Comparison of ENCODE assay signal across 14 cellular contexts in genomic region chrX:43940811-43941210, GRCh38. TPM values are rescaled to one million over a fixed set of nuclear protein-coding genes. Genes with fewer than 3 reads are reported as not detected.
A peak's percentile ranks its signal among the peaks of the same experiment; 100 is the strongest.
DNase-seq lines count a peak whose midpoint lies in the region; ATAC-seq and TF ChIP-seq lines count a peak whose summit lies in the region.
"Had no signal": no experiment of that assay in that cellular context is flagged by ENCODE, and none has a peak within 500 bp of the region (broad histone marks: within the 10 kb centered on the region; RNA-seq: fewer than 3 reads in every experiment).

No MANE protein-coding gene starts in this region.

- H3K27me3 ChIP-seq in BE2C = no peaks in the 10 kb centered on the region
- H3K27me3 ChIP-seq: gastroesophageal sphincter had no signal

- no peak overlapping the region for H3K27ac Mint-ChIP-seq in type B pancreatic cell
- H3K27ac Mint-ChIP-seq: T-helper 1 cell treated with Interleukin-12 subunit alpha and Interleukin-12 subunit beta and Interleukin-4 antibody, amounts not matched to agents 30 μg/mL and 1 μg/mL, for 36 hours had no signal

- H3K4me3 ChIP-seq in BE2C (ENCODE audit: low read depth, low read length) (no peak overlapping the region), mucosa of descending colon (no peak overlapping the region)
- H3K4me3 ChIP-seq: gastroesophageal sphincter had no signal

- no peak for TF ChIP-seq CTCF in BE2C (IDR thresholded peaks at IDR 0.05; ENCODE audit: low read depth, low read length)
- no peak for TF ChIP-seq CTCF in mucosa of descending colon (IDR thresholded peaks at IDR 0.05)
- no peak for TF ChIP-seq CTCF in type B pancreatic cell (conservative IDR thresholded peaks at IDR 0.05)

- H3K36me3 ChIP-seq in BE2C = no peaks in the 10 kb centered on the region
- no peaks in the 10 kb centered on the region for H3K36me3 ChIP-seq in mucosa of descending colon (ENCODE audit: low read depth)
- H3K36me3 ChIP-seq: gastroesophageal sphincter had no signal

- H3K36me3 Mint-ChIP-seq in type B pancreatic cell = no peaks in the 10 kb centered on the region

- H3K9me3 ChIP-seq in BE2C (no peaks in the 10 kb centered on the region), mucosa of descending colon (no peaks in the 10 kb centered on the region)
- H3K9me3 ChIP-seq: gastroesophageal sphincter had no signal

- H3K4me1 ChIP-seq in BE2C (0 out of 2 replicates have a peak, but pooled peaks cover 2% of the 10 kb centered on the region), mucosa of descending colon (ENCODE audit: low read depth) (no peaks in the 10 kb centered on the region)
- H3K4me1 ChIP-seq: gastroesophageal sphincter had no signal

- peak; percentile 50 for DNase-seq in BE2C
- DNase-seq in M059J (ENCODE audit: low read depth) = peak; percentile 72
- peak; percentile 67 for DNase-seq in astrocyte of the hippocampus (ENCODE audit: low read depth, low spot score)
- DNase-seq in iPS-NIHi7 (ENCODE audit: extremely low spot score) = peak; percentile 28
- DNase-seq in superior temporal gyrus (ENCODE audit: extremely low spot score) = no peak
- DNase-seq in mucosa of descending colon = no peak
- DNase-seq in type B pancreatic cell (ENCODE audit: extremely low spot score, unreplicated experiment) = no peak
- DNase-seq: activated CD4-positive, alpha-beta T cell treated with anti-CD3 and anti-CD28 coated beads, Interleukin-2, amount 50 U/mL, for 4 hours; activated gamma-delta T cell had no signal

- no peaks in the 10 kb centered on the region for H3K4me1 Mint-ChIP-seq in type B pancreatic cell (ENCODE audit: unreplicated experiment)

- H3K9me3 Mint-ChIP-seq in type B pancreatic cell = peaks cover 4% of the 10 kb centered on the region
- H3K9me3 Mint-ChIP-seq: T-helper 1 cell treated with Interleukin-12 subunit alpha and Interleukin-12 subunit beta and Interleukin-4 antibody, amounts not matched to agents 30 μg/mL and 1 μg/mL, for 36 hours had no signal

- intact Hi-C loops in mucosa of descending colon (cut with DNase I, micrococcal nuclease) = no loop called here

- ATAC-seq in HG03432 (IDR thresholded peaks at IDR 0.05; ENCODE audit: unreplicated experiment) (no peak), mucosa of descending colon (no peak)
- ATAC-seq: gastroesophageal sphincter, left lobe of liver had no signal

- H3K27me3 Mint-ChIP-seq in type B pancreatic cell = peaks cover 3% of the 10 kb centered on the region

- no peak overlapping the region for H3K4me3 Mint-ChIP-seq in type B pancreatic cell
- H3K4me3 Mint-ChIP-seq: T-helper 1 cell treated with Interleukin-12 subunit alpha and Interleukin-12 subunit beta and Interleukin-4 antibody, amounts not matched to agents 30 μg/mL and 1 μg/mL, for 36 hours had no signal

RNA-seq across cellular contexts. Expression of gene NDP, which starts 32.4 kb away (rescaled TPM):
- 1.3 TPM for polyA plus RNA-seq in BE2C (2012; ENCODE audit: insufficient read depth, insufficient read length, low read depth)
- 29.2 and 39.7 TPM in 2 replicates for total RNA-seq in M059J (2014; rRNA removed; shearing (Covaris generic))
- total RNA-seq in mucosa of descending colon = not detected
- total RNA-seq in type B pancreatic cell (ENCODE audit: low replicate concordance) = 0.21 and 1.1 TPM in 2 replicates
- total RNA-seq: gastroesophageal sphincter, left lobe of liver, osteocyte had no signal

RNA-seq across cellular contexts. Expression of gene MAOB, which starts 58.6 kb away (rescaled TPM):
- polyA plus RNA-seq in BE2C (2012; ENCODE audit: insufficient read depth, insufficient read length, low read depth) = 0.28 TPM
- 0.30 and 0.34 TPM in 2 replicates for total RNA-seq in M059J (2014; rRNA removed; shearing (Covaris generic))
- total RNA-seq in mucosa of descending colon = 10 to 100 TPM in 1 of 3 donors, 1 to 10 TPM in 2; 4.3 to 32.6 (median 6.6) TPM
- 5.5 and 20.8 TPM in 2 replicates for total RNA-seq in type B pancreatic cell (ENCODE audit: low replicate concordance)
- total RNA-seq: osteocyte had no signal

Comparison
In these comparisons a context has a peak if more than half of its experiments do, and no peak if none do; other contexts are left out.
1. DNase-seq: peak in BE2C (single experiment), M059J (single experiment), astrocyte of the hippocampus (single experiment) and iPS-NIHi7 (single experiment); none in superior temporal gyrus (single experiment), mucosa of descending colon (0 of 3) and type B pancreatic cell (single experiment).
2. RNA of gene NDP, which starts 32.4 kb away (total RNA-seq): 29.2 to 39.7 TPM in M059J; 0.21 to 1.1 TPM in type B pancreatic cell and not detected in mucosa of descending colon; every median in the first group is over 10 times any median in the second.